In the genomic region with DNA sequence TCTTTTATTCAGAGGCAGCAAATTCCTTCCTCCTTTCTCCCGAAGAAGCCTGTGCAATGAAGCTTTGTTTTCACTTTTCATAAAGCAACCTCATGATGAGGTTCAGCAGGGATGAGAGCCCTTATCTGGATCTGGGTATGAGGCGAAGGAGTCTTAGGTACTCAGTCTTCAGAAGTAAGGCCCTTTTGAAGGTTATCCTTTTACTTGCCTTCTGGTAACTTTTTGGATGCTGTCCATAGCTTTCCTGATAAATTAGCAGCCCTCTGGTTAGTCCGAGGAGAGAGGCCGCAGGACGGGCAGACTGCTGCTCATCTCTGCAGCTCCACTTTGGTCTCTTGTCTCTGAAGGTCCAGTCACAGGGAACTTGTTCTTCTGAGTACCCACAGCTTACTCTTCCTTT, we compare ENCODE assay signal across 9 cellular contexts. TPM values are rescaled to one million over a fixed set of nuclear protein-coding genes. Genes with fewer than 3 reads are reported as not detected.
A peak's percentile ranks its signal among the peaks of the same experiment; 100 is the strongest.
DNase-seq lines count a peak whose midpoint lies in the region; ATAC-seq, FAIRE-seq and TF ChIP-seq lines count a peak whose summit lies in the region.
"Had no signal": no experiment of that assay in that cellular context is flagged by ENCODE, and none has a peak within 500 bp of the region (broad histone marks: within the 10 kb centered on the region; RNA-seq: fewer than 3 reads in every experiment).

No MANE protein-coding gene starts in this region.

- peak overlapping the region; percentile 94 for H3K27ac Mint-ChIP-seq in activated CD4-positive, alpha-beta T cell treated with anti-CD3 and anti-CD28 coated beads for 36 hours

- no TSS peak for BruUV-seq in K562 (replicated peaks; lab: Mats Ljungman, UMichigan)

- no peaks in the 10 kb centered on the region for H3K36me3 ChIP-seq in K562 (ENCODE audit: control insufficient read depth, insufficient read depth, low read length)
- H3K36me3 ChIP-seq in left lung, result peaks cover 0 to 6% of the 10 kb centered on the region in 2 donors
- no peaks in the 10 kb centered on the region for H3K36me3 ChIP-seq in thyroid gland

- H3K4me3 ChIP-seq in K562 (no peak overlapping the region), left lung (peak overlapping the region; percentile 31 to 58), thyroid gland (replicated peaks in 1 of 3) (peak overlapping the region in 2 of 3 donors; percentile 0 to 27)

- ATAC-seq in activated CD4-positive, alpha-beta T cell treated with anti-CD3 and anti-CD28 coated beads for 36 hours, result no peak
- ATAC-seq in K562 (peak; percentile 68), left lung (peak; percentile 59), HG03342 (IDR thresholded peaks at IDR 0.05; ENCODE audit: unreplicated experiment) (no peak)

- in situ Hi-C loops in K562 (cut with MboI), result no loop called here

- H3K79me2 ChIP-seq in K562 (ENCODE audit: control insufficient read depth, insufficient read depth, low read length), result no peaks in the 10 kb centered on the region

- TF ChIP-seq CTCF in K562 (IDR thresholded peaks at IDR 0.05 in 2 of 3, conservative IDR thresholded peaks at IDR 0.05 in 1 of 3; ENCODE audit: insufficient read depth in 2 of 3, low read depth in 1 of 3, low read length in 3 of 3) (no peak), left lung (IDR thresholded peaks at IDR 0.05) (no peak), thyroid gland (IDR thresholded peaks at IDR 0.05) (no peak)

- no peaks in the 10 kb centered on the region for H4K20me1 ChIP-seq in K562 (replicated peaks; ENCODE audit: control insufficient read depth, insufficient read depth, low read length)

- H3K9me3 ChIP-seq in K562 (replicated peaks; ENCODE audit: control insufficient read depth, insufficient read depth, low read depth, low read length) (no peaks in the 10 kb centered on the region), left lung (no peaks in the 10 kb centered on the region), thyroid gland (no peaks in the 10 kb centered on the region)

- POLR2A ChIA-PET in activated CD4-positive, alpha-beta T cell treated with anti-CD3 and anti-CD28 coated beads for 36 hours (lab: Charles Lee), result interaction anchor here (0.5 to 0.6 kb wide), 2 partner anchors 18 to 290 kb away, joined by 3 to 6 read pairs; no protein-coding TSS in a partner anchor
- POLR2A ChIA-PET in K562 (lab: Yijun Ruan, JAX), result interaction anchor here (0.6 to 1.3 kb wide), 4 partner anchors 9 to 1115 kb away, joined by 3 to 5 read pairs (median 4); no protein-coding TSS in a partner anchor

- no peak for TF ChIP-seq POLR2A in K562 (conservative IDR thresholded peaks at IDR 0.05)
- no peak for TF ChIP-seq POLR2A in thyroid gland (IDR thresholded peaks at IDR 0.05)

- whole genome bisulfite sequencing in K562 (ENCODE audit: insufficient coverage, low coverage, missing lambda C conversion rate), result 27% methylated on average over 5 of the region's 5 CpGs
- WGBS in thyroid gland, 2 donors, result 51 to 63% methylated on average over 5 of the region's 5 CpGs

- peaks cover 17% of the 10 kb centered on the region for H3K36me3 Mint-ChIP-seq in activated CD4-positive, alpha-beta T cell treated with anti-CD3 and anti-CD28 coated beads for 36 hours (ENCODE audit: low read depth)

- intact Hi-C loops in activated CD4-positive, alpha-beta T cell treated with anti-CD3 and anti-CD28 coated beads for 36 hours (cut with DNase I, micrococcal nuclease), result loop anchor here (5.0 kb wide), 3 partner anchors 48 to 792 kb away; partner anchors contain the start of genes APBB1 (in 1 of the 2), ARFIP2 (in 1 of the 2) and TIMM10B (in 1 of the 2)
- intact Hi-C loops in K562 (cut with micrococcal nuclease), result no loop called here
- intact Hi-C loops in left lung (cut with DNase I), result no loop called here
- intact Hi-C loops in thyroid gland (cut with DNase I), result no loop called here

- peak overlapping the region; percentile 64; the same call in 1 of the 2 replicates for H2AFZ ChIP-seq in K562 (ENCODE audit: low read depth, low read length)

- peaks cover 58% of the 10 kb centered on the region for H3K4me1 Mint-ChIP-seq in activated CD4-positive, alpha-beta T cell treated with anti-CD3 and anti-CD28 coated beads for 36 hours

- H3K9me3 Mint-ChIP-seq in activated CD4-positive, alpha-beta T cell treated with anti-CD3 and anti-CD28 coated beads for 36 hours (ENCODE audit: low read depth), result no peaks in the 10 kb centered on the region

- TF ChIP-seq RAD21 in K562 (CRISPR knock-in tag; conservative IDR thresholded peaks at IDR 0.05 in 1 of 2, IDR thresholded peaks at IDR 0.05 in 1 of 2), result no peak

- peak overlapping the region; percentile 77 for H3K4me3 Mint-ChIP-seq in activated CD4-positive, alpha-beta T cell treated with anti-CD3 and anti-CD28 coated beads for 36 hours

- FAIRE-seq in K562 (lab: Jason Lieb, UNC), result no peak

- TF ChIP-seq EP300 in K562 (IDR thresholded peaks at IDR 0.05; ENCODE audit: low read length), result no peak

- H3K4me2 ChIP-seq in K562 (ENCODE audit: insufficient read depth, low read length), result peak overlapping the region; percentile 60

- H3K4me1 ChIP-seq in K562 (replicated peaks in 1 of 2; ENCODE audit: control insufficient read depth in 2 of 2, insufficient read depth in 2 of 2, low read length in 2 of 2) (peaks cover 0 to 26% of the 10 kb centered on the region in 2 experiments; a peak in 4 of 5 replicates), left lung (peaks cover 0 to 44% of the 10 kb centered on the region in 2 donors), thyroid gland (peaks cover 5 to 7% of the 10 kb centered on the region in 2 donors)

- H3K27me3 ChIP-seq in K562 (ENCODE audit: control insufficient read depth in 2 of 2, insufficient read depth in 2 of 2, low read length in 2 of 2) (no peaks in the 10 kb centered on the region; a peak in 1 of 5 replicates), left lung (no peaks in the 10 kb centered on the region), thyroid gland (no peaks in the 10 kb centered on the region)

- CTCF ChIA-PET in activated CD4-positive, alpha-beta T cell treated with anti-CD3 and anti-CD28 coated beads for 36 hours (lab: Charles Lee), result interaction anchor here (0.6 to 1.6 kb wide), 3 partner anchors 11 to 92 kb away, joined by 3 read pairs; no protein-coding TSS in a partner anchor
- CTCF ChIA-PET in K562 (lab: Yijun Ruan, JAX; ENCODE audit: low intra/inter-chr PET ratio), result no interaction called here

- DNase-seq in activated CD4-positive, alpha-beta T cell treated with anti-CD3 and anti-CD28 coated beads for 36 hours, result no peak
- no peak for DNase-seq in activated CD4-positive, alpha-beta T cell treated with anti-CD3 and anti-CD28 coated beads for 48 hours
- DNase-seq in K562 (ENCODE audit: extremely low read depth in 1 of 4, low spot score in 3 of 4) (peak in 2 of 4 experiments; percentile 27 to 31), left lung (no peak), thyroid gland (no peak), DMS53 (lab: John Stamatoyannopoulos, UW) (no peak), amniotic stem cell (lab: John Stamatoyannopoulos, UW) (no peak)
- DNase-seq: NCI-H69 had no signal

- H3K9ac ChIP-seq in K562 (ENCODE audit: insufficient read depth in 1 of 2, low read depth in 2 of 2, low read length in 2 of 2), result no peak overlapping the region

- H3K9me1 ChIP-seq in K562 (ENCODE audit: control insufficient read depth, insufficient read depth, low read length), result no peaks in the 10 kb centered on the region

- H3K27me3 Mint-ChIP-seq in activated CD4-positive, alpha-beta T cell treated with anti-CD3 and anti-CD28 coated beads for 36 hours, result no peaks in the 10 kb centered on the region

- H3K27ac ChIP-seq in K562 (ENCODE audit: extremely low read depth, low read depth, low read length) (no peak overlapping the region), left lung (peak overlapping the region; percentile 94 to 95), thyroid gland (peak overlapping the region; percentile 80 to 92 (median 82))

RNA-seq across cellular contexts. Expression of gene TRIM22, which starts 1.1 kb away (rescaled TPM):
- total RNA-seq in activated CD4-positive, alpha-beta T cell treated with anti-CD3 and anti-CD28 coated beads for 36 hours, result 100 to 1,000 TPM in 1 of 2 experiments, 10 to 100 TPM in 1; 73.4 to 101 TPM
- 0.46 and 0.55 TPM in 2 replicates for total RNA-seq in K562 (2011; cell fraction: chromatin; rRNA removed; ENCODE audit: low replicate concordance)
- total RNA-seq in K562 (2011; cell fraction: nucleolus; rRNA removed), result 0.26 TPM in 1 of 2 replicates, not detected in the other
- total RNA-seq in K562 (2011; cell fraction: nucleoplasm; rRNA removed), result not detected in 2 replicates
- total RNA-seq in K562 (2014; rRNA removed), result 0.20 and 1.1 TPM in 2 replicates
- 0.11 and 0.19 TPM in 2 replicates for total RNA-seq in K562 (2014; rRNA removed; fragmentation: Illumina TruSeq; extraction: Trizol)
- 0.18 and 0.30 TPM in 2 replicates for total RNA-seq in K562 (2015; rRNA removed; fragmentation: Illumina TruSeq; extraction: Trizol)
- total RNA-seq in K562 (2021), result 0.35 and 1.2 TPM in 2 replicates
- polyA plus RNA-seq in K562 (2011; rRNA removed), result 0.18 and 0.60 TPM in 2 replicates
- polyA plus RNA-seq in K562 (2011; cell fraction: cytosol; rRNA removed), result 0.06 and 0.38 TPM in 2 replicates
- 0.44 and 0.72 TPM in 2 replicates for polyA plus RNA-seq in K562 (2011; cell fraction: nucleus; rRNA removed)
- polyA plus RNA-seq in K562 (2012), result 0.23 and 1.0 TPM in 2 replicates
- polyA plus RNA-seq in K562 (2014; fragmentation: Illumina TruSeq; extraction: Trizol), result 0.06 and 0.18 TPM in 2 replicates
- under 1 TPM in 1 of 2 experiments, not detected in 1; 0.17 TPM for polyA plus RNA-seq in K562 (2014; fragmentation: Nextera tagmentation; extraction: Ambion mirVana)
- 0.09 TPM in 1 of 2 replicates, not detected in the other for polyA plus RNA-seq in K562 (2014; rRNA removed)
- 0.28 and 0.54 TPM in 2 replicates for polyA minus RNA-seq in K562 (2011; rRNA and poly(A)+ RNA removed)
- not detected in 2 replicates for polyA minus RNA-seq in K562 (2011; cell fraction: cytosol; rRNA and poly(A)+ RNA removed)
- 0.27 and 1.1 TPM in 2 replicates for polyA minus RNA-seq in K562 (2011; cell fraction: nucleus; rRNA and poly(A)+ RNA removed)
- 100 to 1,000 TPM; 122 to 137 TPM for total RNA-seq in left lung
- 10 to 100 TPM; 20.1 to 45.0 (median 28.1) TPM for total RNA-seq in thyroid gland

RNA-seq across cellular contexts. Expression of gene TRIM5, which starts 5.9 kb away (rescaled TPM):
- 10 to 100 TPM; 16.4 to 17.9 TPM for total RNA-seq in activated CD4-positive, alpha-beta T cell treated with anti-CD3 and anti-CD28 coated beads for 36 hours
- 22.0 and 29.7 TPM in 2 replicates for total RNA-seq in K562 (2011; cell fraction: chromatin; rRNA removed; ENCODE audit: low replicate concordance)
- total RNA-seq in K562 (2011; cell fraction: nucleolus; rRNA removed), result 12.5 and 13.2 TPM in 2 replicates
- total RNA-seq in K562 (2011; cell fraction: nucleoplasm; rRNA removed), result 22.2 and 39.0 TPM in 2 replicates
- 11.7 and 12.0 TPM in 2 replicates for total RNA-seq in K562 (2014; rRNA removed)
- 16.5 and 18.8 TPM in 2 replicates for total RNA-seq in K562 (2014; rRNA removed; fragmentation: Illumina TruSeq; extraction: Trizol)
- total RNA-seq in K562 (2015; rRNA removed; fragmentation: Illumina TruSeq; extraction: Trizol), result 13.9 and 15.0 TPM in 2 replicates
- total RNA-seq in K562 (2021), result 14.8 and 15.2 TPM in 2 replicates
- 15.3 and 17.6 TPM in 2 replicates for polyA plus RNA-seq in K562 (2011; rRNA removed)
- 6.0 and 14.1 TPM in 2 replicates for polyA plus RNA-seq in K562 (2011; cell fraction: cytosol; rRNA removed)
- polyA plus RNA-seq in K562 (2011; cell fraction: nucleus; rRNA removed), result 10.1 and 14.1 TPM in 2 replicates
- polyA plus RNA-seq in K562 (2012), result 12.0 and 21.5 TPM in 2 replicates
- polyA plus RNA-seq in K562 (2014; fragmentation: Illumina TruSeq; extraction: Trizol), result 16.6 and 20.8 TPM in 2 replicates
- polyA plus RNA-seq in K562 (2014; fragmentation: Nextera tagmentation; extraction: Ambion mirVana), result 10 to 100 TPM; 13.7 to 18.0 TPM
- polyA plus RNA-seq in K562 (2014; rRNA removed), result 7.7 and 10.2 TPM in 2 replicates
- 23.7 and 29.9 TPM in 2 replicates for polyA minus RNA-seq in K562 (2011; rRNA and poly(A)+ RNA removed)
- polyA minus RNA-seq in K562 (2011; cell fraction: cytosol; rRNA and poly(A)+ RNA removed), result 10.3 and 10.4 TPM in 2 replicates
- 9.0 and 15.6 TPM in 2 replicates for polyA minus RNA-seq in K562 (2011; cell fraction: nucleus; rRNA and poly(A)+ RNA removed)
- 10 to 100 TPM; 42.6 to 50.6 TPM for total RNA-seq in left lung
- total RNA-seq in thyroid gland, result 10 to 100 TPM; 20.8 to 61.5 (median 43.3) TPM

RNA-seq across cellular contexts. Expression of gene OR56B1, which starts 45.5 kb away (rescaled TPM):
- under 1 TPM; 0.14 to 0.16 TPM for total RNA-seq in activated CD4-positive, alpha-beta T cell treated with anti-CD3 and anti-CD28 coated beads for 36 hours
- total RNA-seq in K562 (2011; cell fraction: chromatin; rRNA removed; ENCODE audit: low replicate concordance), result not detected in 2 replicates
- not detected in 2 replicates for total RNA-seq in K562 (2011; cell fraction: nucleolus; rRNA removed)
- not detected in 2 replicates for total RNA-seq in K562 (2011; cell fraction: nucleoplasm; rRNA removed)
- total RNA-seq in K562 (2014; rRNA removed) (not detected in 2 replicates), K562 (2014; rRNA removed; fragmentation: Illumina TruSeq; extraction: Trizol) (not detected in 2 replicates), K562 (2015; rRNA removed; fragmentation: Illumina TruSeq; extraction: Trizol) (not detected in 2 replicates), K562 (2021) (not detected in 2 replicates), left lung (not detected), thyroid gland (not detected)
- polyA plus RNA-seq in K562 (2011; rRNA removed) (not detected in 2 replicates), K562 (2014; fragmentation: Illumina TruSeq; extraction: Trizol) (not detected in 2 replicates), K562 (2014; fragmentation: Nextera tagmentation; extraction: Ambion mirVana) (not detected), K562 (2014; rRNA removed) (not detected in 2 replicates)
- polyA plus RNA-seq in K562 (2011; cell fraction: cytosol; rRNA removed), result not detected in 2 replicates
- polyA plus RNA-seq in K562 (2011; cell fraction: nucleus; rRNA removed), result not detected in 2 replicates
- not detected in 2 replicates for polyA plus RNA-seq in K562 (2012)
- polyA minus RNA-seq in K562 (2011; rRNA and poly(A)+ RNA removed), result not detected in 2 replicates
- not detected in 2 replicates for polyA minus RNA-seq in K562 (2011; cell fraction: cytosol; rRNA and poly(A)+ RNA removed)
- not detected in 2 replicates for polyA minus RNA-seq in K562 (2011; cell fraction: nucleus; rRNA and poly(A)+ RNA removed)

Comparison
In these comparisons a context has a peak if more than half of its experiments do, and no peak if none do; other contexts are left out.
1. ATAC-seq: peak in K562 (single experiment) and left lung (single experiment); none in activated CD4-positive, alpha-beta T cell treated with anti-CD3 and anti-CD28 coated beads for 36 hours (single experiment) and HG03342 (single experiment).
2. RNA of gene TRIM22, which starts 1.1 kb away (total RNA-seq): 122 to 137 TPM in left lung, 73.4 to 101 TPM in activated CD4-positive, alpha-beta T cell treated with anti-CD3 and anti-CD28 coated beads for 36 hours and 20.1 to 45.0 TPM in thyroid gland; 0.11 to 1.2 TPM in K562; every median in the first group is over 4 times any median in the second.
3. intact Hi-C loops: an anchor here in activated CD4-positive, alpha-beta T cell treated with anti-CD3 and anti-CD28 coated beads for 36 hours (5.0 kb wide); none called in K562, left lung and thyroid gland.